ENCODE assay signal across 19 cellular contexts in the genomic region with DNA sequence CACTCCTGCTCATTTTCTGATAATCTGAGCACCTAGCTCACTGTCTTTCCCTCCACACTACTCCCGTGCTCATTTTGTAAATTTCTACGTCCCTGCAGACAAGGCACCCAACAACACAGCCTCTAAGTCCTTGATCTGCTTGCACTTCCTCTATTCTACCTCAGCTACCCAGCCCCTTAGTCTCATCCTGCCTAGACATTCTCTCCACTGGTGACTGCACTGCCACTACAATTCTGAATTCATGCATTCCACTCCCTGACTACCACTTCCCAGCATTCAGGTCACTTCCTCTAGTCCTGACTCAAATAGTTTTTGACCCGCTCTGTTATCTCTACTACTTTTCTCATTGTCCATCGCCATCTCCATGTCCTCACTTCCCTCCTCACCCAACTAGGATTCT.
"Had no signal": no experiment of that assay in that cellular context is flagged by ENCODE, and none has a peak within 500 bp of the region (broad histone marks: within the 10 kb centered on the region; RNA-seq: fewer than 3 reads in every experiment).

No MANE protein-coding gene starts in this region.

- DNase-seq: activated CD4-positive, alpha-beta T cell treated with anti-CD3 and anti-CD28 coated beads for 36 hours; activated CD8-positive, alpha-beta memory T cell treated with anti-CD3 and anti-CD28 coated beads, Interleukin-2, amount 50 U/mL, for 48 hours; activated CD8-positive, alpha-beta T cell treated with anti-CD3 and anti-CD28 coated beads, Interleukin-2, amount 10 ng/mL, durations not matched to agents 7 days and 5 days; activated naive CD4-positive, alpha-beta T cell treated with Interleukin-2 at 50 U/mL for 16 hours; activated naive CD8-positive, alpha-beta T cell treated with anti-CD3 and anti-CD28 coated beads, Interleukin-2, amount 50 U/mL, for 24 hours; colonic mucosa; effector CD4-positive, alpha-beta T cell; heart right ventricle; naive B cell; posterior cingulate gyrus; stimulated activated CD4-positive, alpha-beta T cell treated with anti-CD3 and anti-CD28 coated beads, Interleukin-15, amount 100 ng/mL, for 24 hours; stimulated activated CD4-positive, alpha-beta T cell treated with anti-CD3 and anti-CD28 coated beads, Interleukin-4, amount 100 ng/mL, for 24 hours; T-helper 9 cell; thyroid gland; uterus had no signal

- H3K4me3 ChIP-seq: ascending aorta, colonic mucosa, heart right ventricle, thyroid gland, uterus had no signal

- FAIRE-seq: frontal cortex had no signal

- H3K4me1 ChIP-seq: ascending aorta, colonic mucosa, heart right ventricle, thyroid gland, uterus had no signal

- H3K4me1 Mint-ChIP-seq: activated CD4-positive, alpha-beta T cell treated with anti-CD3 and anti-CD28 coated beads for 36 hours; activated naive CD8-positive, alpha-beta T cell treated with anti-CD3 and anti-CD28 coated beads, Interleukin-2, amount 50 U/mL, for 24 hours; mesothelial cell of epicardium; naive B cell had no signal

- H3K9me3 ChIP-seq: ascending aorta, colonic mucosa, thyroid gland, uterus had no signal

- H3K27me3 ChIP-seq: ascending aorta, colonic mucosa, heart right ventricle, thyroid gland, uterus had no signal

- H3K27ac ChIP-seq: ascending aorta, colonic mucosa, heart right ventricle, thyroid gland, uterus, VCaP had no signal

- ATAC-seq: activated CD4-positive, alpha-beta T cell treated with anti-CD3 and anti-CD28 coated beads for 36 hours; activated CD8-positive, alpha-beta T cell treated with anti-CD3 and anti-CD28 coated beads, Interleukin-2, amount 10 ng/mL, durations not matched to agents 7 days and 5 days; activated naive CD8-positive, alpha-beta T cell treated with anti-CD3 and anti-CD28 coated beads, Interleukin-2, amount 50 U/mL, for 24 hours; heart right ventricle had no signal

- H3K27ac Mint-ChIP-seq: activated CD4-positive, alpha-beta T cell treated with anti-CD3 and anti-CD28 coated beads for 36 hours; activated CD8-positive, alpha-beta T cell treated with anti-CD3 and anti-CD28 coated beads, Interleukin-2, amount 10 ng/mL, durations not matched to agents 7 days and 5 days; activated naive CD8-positive, alpha-beta T cell treated with anti-CD3 and anti-CD28 coated beads, Interleukin-2, amount 50 U/mL, for 24 hours; mesothelial cell of epicardium; naive B cell had no signal

- H3K27me3 Mint-ChIP-seq: activated CD4-positive, alpha-beta T cell treated with anti-CD3 and anti-CD28 coated beads for 36 hours; activated naive CD8-positive, alpha-beta T cell treated with anti-CD3 and anti-CD28 coated beads, Interleukin-2, amount 50 U/mL, for 24 hours; naive B cell had no signal

- H3K36me3 ChIP-seq: colonic mucosa, thyroid gland, uterus had no signal

- H3K4me3 Mint-ChIP-seq: activated CD4-positive, alpha-beta T cell treated with anti-CD3 and anti-CD28 coated beads for 36 hours; activated CD8-positive, alpha-beta T cell treated with anti-CD3 and anti-CD28 coated beads, Interleukin-2, amount 10 ng/mL, durations not matched to agents 7 days and 5 days; activated naive CD8-positive, alpha-beta T cell treated with anti-CD3 and anti-CD28 coated beads, Interleukin-2, amount 50 U/mL, for 24 hours; mesothelial cell of epicardium; naive B cell had no signal
